9 cellular contexts compared by ENCODE assay signal in the genomic region with DNA sequence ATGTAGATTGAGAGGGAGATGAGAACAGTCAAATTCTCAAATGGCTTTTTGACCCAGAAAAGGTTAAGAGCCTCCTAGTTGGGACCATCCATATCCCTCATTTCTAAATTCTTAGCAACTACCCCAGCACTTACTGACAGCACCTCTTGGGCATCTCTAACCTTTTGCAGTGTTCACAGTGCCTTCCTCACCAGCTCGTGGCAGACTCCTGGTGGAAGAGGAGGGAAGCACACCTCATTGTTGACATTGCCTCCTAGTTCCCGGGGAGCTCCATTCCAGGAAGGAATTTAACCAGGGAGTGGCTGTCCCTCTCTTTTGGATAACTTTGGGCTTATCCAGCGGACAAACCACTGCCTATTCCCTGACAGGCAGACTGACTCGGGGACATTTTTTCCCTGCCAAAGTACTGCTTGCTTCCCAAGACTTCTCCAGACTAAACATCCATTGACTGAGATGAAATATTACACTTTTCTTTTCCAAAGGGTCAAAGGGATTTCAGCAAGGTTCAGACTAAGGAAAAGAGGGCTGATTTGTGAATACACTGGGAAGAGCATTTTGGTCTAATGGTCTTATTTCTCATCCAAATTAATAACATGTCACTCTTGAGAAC. TPM values are rescaled to one million over a fixed set of nuclear protein-coding genes. Genes with fewer than 3 reads are reported as not detected.
DNase-seq lines count a peak whose midpoint lies in the region; TF ChIP-seq lines count a peak whose summit lies in the region.
"Had no signal": no experiment of that assay in that cellular context is flagged by ENCODE, and none has a peak within 500 bp of the region (broad histone marks: within the 10 kb centered on the region; RNA-seq: fewer than 3 reads in every experiment).

No MANE protein-coding gene starts in this region.

- H3K27me3 Mint-ChIP-seq in HFFc6 (ENCODE audit: insufficient read depth) (no peaks in the 10 kb centered on the region; the same call in 1 of the 2 replicates), mesothelial cell of epicardium (ENCODE audit: low read depth) (no peaks in the 10 kb centered on the region)

- no peaks in the 10 kb centered on the region for H3K36me3 Mint-ChIP-seq in HFFc6 (ENCODE audit: low read depth)
- no peaks in the 10 kb centered on the region for H3K36me3 Mint-ChIP-seq in mesothelial cell of epicardium

- H3K4me1 Mint-ChIP-seq in HFFc6 (ENCODE audit: low read depth) (peaks cover 6% of the 10 kb centered on the region), mesothelial cell of epicardium (no peaks in the 10 kb centered on the region)

- H3K9me3 Mint-ChIP-seq in HFFc6 (no peaks in the 10 kb centered on the region), mesothelial cell of epicardium (no peaks in the 10 kb centered on the region)

- H3K4me3 Mint-ChIP-seq in HFFc6 (no peak overlapping the region), mesothelial cell of epicardium (no peak overlapping the region)

- DNase-seq in DMS114 treated with DMSO at 0.1 percent for 48 hours (lab: John Stamatoyannopoulos, UW; ENCODE audit: unreplicated experiment): peak; percentile 33
- peak; percentile 73 for DNase-seq in HFFc6
- peak; percentile 50 for DNase-seq in NCI-H446 treated with DMSO at 0.1 percent for 48 hours (lab: John Stamatoyannopoulos, UW)
- DNase-seq in activated CD4-positive, alpha-beta T cell treated with anti-CD3 and anti-CD28 coated beads, Interleukin-2, amount 50 U/mL, for 1 hour: peak; percentile 46
- DNase-seq in effector CD8-positive, alpha-beta T cell (lab: John Stamatoyannopoulos, UW): peak; percentile 23
- DNase-seq in mesothelial cell of epicardium (ENCODE audit: low spot score in 2 of 2, unreplicated experiment in 2 of 2): peak in 1 of 2 experiments; percentile 68
- peak; percentile 12 for DNase-seq in stimulated activated naive CD4-positive, alpha-beta T cell treated with Interleukin-2 at 50 U/mL for 16 hours (lab: John Stamatoyannopoulos, UW)
- no peak for DNase-seq in NCI-H2081 treated with DMSO at 0.1 percent for 48 hours (lab: John Stamatoyannopoulos, UW)

- H3K27ac Mint-ChIP-seq in HFFc6: peak overlapping the region; percentile 22; the same call in 1 of the 2 replicates
- no peak overlapping the region for H3K27ac Mint-ChIP-seq in mesothelial cell of epicardium

- TF ChIP-seq CTCF in HFFc6 (IDR thresholded peaks at IDR 0.05) (peak; percentile 91), mesothelial cell of epicardium (IDR thresholded peaks at IDR 0.05; ENCODE audit: unreplicated experiment) (peak; percentile 78)

RNA-seq across cellular contexts. Expression of a gene that starts 9.0 kb away (rescaled TPM):
- not detected for total RNA-seq in HFFc6 (2021; fragmentation: NEBNext Ultra II Directional; extraction: Animal tissue kit (Norgen Biotek cat#: 25700))
- not detected in 3 replicates for total RNA-seq in mesothelial cell of epicardium
- total RNA-seq: activated CD8-positive, alpha-beta memory T cell treated with anti-CD3 and anti-CD28 coated beads for 36 hours had no signal

RNA-seq across cellular contexts. Expression of a gene that starts 55.0 kb away (rescaled TPM):
- 10 to 100 TPM; 22.2 to 31.6 (median 27.5) TPM for total RNA-seq in HFFc6 (2021; fragmentation: NEBNext Ultra II Directional; extraction: Animal tissue kit (Norgen Biotek cat#: 25700))
- total RNA-seq in mesothelial cell of epicardium: 28.2 to 29.3 TPM (median 28.4 TPM) in 3 replicates
